1 cellular context compared by ENCODE assay signal in the genomic region with DNA sequence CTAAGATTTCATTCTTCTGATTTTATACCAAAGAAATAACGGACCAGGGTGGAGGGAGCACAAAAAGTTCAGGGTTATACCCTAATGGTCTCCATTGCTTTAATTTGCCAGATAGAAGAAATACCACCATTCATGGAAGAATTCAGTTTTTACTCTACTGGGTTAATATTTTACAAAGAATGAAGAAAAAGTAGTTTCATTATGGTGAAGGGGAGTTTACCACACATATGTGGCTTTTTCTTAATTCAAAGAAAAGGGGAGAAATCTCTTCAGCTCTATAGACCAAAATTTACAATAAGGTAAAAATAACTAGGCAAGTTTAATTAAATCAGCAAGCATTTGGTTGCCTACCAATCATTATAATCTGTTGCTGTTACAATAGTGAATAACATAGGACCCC.
TF ChIP-seq lines count a peak whose summit lies in the region.

No MANE protein-coding gene starts in this region.

TF ChIP-seq in GM12878, 131 proteins besides CTCF, POLR2A, EP300 and RAD21:
- no peak for TF ChIP-seq ESRRA (IDR thresholded peaks at IDR 0.05; ENCODE audit: low read length)
- no peak for TF ChIP-seq POLR2AphosphoS2 (IDR thresholded peaks at IDR 0.05; ENCODE audit: low read depth, low read length)
- TF ChIP-seq, protein P1, sequence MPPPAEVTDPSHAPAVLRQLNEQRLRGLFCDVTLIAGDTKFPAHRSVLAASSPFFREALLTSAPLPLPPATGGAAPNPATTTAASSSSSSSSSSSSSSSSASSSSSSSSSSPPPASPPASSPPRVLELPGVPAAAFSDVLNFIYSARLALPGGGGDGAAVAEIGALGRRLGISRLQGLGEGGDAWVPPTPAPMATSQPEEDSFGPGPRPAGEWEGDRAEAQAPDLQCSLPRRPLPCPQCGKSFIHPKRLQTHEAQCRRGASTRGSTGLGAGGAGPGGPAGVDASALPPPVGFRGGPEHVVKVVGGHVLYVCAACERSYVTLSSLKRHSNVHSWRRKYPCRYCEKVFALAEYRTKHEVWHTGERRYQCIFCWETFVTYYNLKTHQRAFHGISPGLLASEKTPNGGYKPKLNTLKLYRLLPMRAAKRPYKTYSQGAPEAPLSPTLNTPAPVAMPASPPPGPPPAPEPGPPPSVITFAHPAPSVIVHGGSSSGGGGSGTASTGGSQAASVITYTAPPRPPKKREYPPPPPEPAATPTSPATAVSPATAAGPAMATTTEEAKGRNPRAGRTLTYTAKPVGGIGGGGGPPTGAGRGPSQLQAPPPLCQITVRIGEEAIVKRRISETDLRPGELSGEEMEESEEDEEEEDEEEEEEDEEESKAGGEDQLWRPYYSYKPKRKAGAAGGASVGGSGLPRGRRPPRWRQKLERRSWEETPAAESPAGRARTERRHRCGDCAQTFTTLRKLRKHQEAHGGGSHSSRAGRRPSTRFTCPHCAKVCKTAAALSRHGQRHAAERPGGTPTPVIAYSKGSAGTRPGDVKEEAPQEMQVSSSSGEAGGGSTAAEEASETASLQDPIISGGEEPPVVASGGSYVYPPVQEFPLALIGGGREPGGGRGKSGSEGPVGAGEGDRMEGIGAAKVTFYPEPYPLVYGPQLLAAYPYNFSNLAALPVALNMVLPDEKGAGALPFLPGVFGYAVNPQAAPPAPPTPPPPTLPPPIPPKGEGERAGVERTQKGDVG (CRISPR knock-in tag; IDR thresholded peaks at IDR 0.05) = no peak
- TF ChIP-seq SMAD1 (IDR thresholded peaks at IDR 0.05; ENCODE audit: low read depth, partially characterized antibody) = no peak
- no peak for TF ChIP-seq STAT1 (conservative IDR thresholded peaks at IDR 0.05)
- 0 out of 2 replicates have a peak, but pooled peaks have one; percentile 56 for TF ChIP-seq MTA2 (IDR thresholded peaks at IDR 0.05; ENCODE audit: low read depth)
- TF ChIP-seq, protein P2, sequence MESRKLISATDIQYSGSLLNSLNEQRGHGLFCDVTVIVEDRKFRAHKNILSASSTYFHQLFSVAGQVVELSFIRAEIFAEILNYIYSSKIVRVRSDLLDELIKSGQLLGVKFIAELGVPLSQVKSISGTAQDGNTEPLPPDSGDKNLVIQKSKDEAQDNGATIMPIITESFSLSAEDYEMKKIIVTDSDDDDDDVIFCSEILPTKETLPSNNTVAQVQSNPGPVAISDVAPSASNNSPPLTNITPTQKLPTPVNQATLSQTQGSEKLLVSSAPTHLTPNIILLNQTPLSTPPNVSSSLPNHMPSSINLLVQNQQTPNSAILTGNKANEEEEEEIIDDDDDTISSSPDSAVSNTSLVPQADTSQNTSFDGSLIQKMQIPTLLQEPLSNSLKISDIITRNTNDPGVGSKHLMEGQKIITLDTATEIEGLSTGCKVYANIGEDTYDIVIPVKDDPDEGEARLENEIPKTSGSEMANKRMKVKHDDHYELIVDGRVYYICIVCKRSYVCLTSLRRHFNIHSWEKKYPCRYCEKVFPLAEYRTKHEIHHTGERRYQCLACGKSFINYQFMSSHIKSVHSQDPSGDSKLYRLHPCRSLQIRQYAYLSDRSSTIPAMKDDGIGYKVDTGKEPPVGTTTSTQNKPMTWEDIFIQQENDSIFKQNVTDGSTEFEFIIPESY (IDR thresholded peaks at IDR 0.05) = no peak
- TF ChIP-seq, protein P3, sequence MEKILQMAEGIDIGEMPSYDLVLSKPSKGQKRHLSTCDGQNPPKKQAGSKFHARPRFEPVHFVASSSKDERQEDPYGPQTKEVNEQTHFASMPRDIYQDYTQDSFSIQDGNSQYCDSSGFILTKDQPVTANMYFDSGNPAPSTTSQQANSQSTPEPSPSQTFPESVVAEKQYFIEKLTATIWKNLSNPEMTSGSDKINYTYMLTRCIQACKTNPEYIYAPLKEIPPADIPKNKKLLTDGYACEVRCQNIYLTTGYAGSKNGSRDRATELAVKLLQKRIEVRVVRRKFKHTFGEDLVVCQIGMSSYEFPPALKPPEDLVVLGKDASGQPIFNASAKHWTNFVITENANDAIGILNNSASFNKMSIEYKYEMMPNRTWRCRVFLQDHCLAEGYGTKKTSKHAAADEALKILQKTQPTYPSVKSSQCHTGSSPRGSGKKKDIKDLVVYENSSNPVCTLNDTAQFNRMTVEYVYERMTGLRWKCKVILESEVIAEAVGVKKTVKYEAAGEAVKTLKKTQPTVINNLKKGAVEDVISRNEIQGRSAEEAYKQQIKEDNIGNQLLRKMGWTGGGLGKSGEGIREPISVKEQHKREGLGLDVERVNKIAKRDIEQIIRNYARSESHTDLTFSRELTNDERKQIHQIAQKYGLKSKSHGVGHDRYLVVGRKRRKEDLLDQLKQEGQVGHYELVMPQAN (conservative IDR thresholded peaks at IDR 0.05) = no peak
- TF ChIP-seq, protein P4, sequence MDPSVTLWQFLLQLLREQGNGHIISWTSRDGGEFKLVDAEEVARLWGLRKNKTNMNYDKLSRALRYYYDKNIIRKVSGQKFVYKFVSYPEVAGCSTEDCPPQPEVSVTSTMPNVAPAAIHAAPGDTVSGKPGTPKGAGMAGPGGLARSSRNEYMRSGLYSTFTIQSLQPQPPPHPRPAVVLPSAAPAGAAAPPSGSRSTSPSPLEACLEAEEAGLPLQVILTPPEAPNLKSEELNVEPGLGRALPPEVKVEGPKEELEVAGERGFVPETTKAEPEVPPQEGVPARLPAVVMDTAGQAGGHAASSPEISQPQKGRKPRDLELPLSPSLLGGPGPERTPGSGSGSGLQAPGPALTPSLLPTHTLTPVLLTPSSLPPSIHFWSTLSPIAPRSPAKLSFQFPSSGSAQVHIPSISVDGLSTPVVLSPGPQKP (IDR thresholded peaks at IDR 0.05; ENCODE audit: low read depth, low read length) = no peak
